ENCODE assay signal across 8 cellular contexts in the genomic region with DNA sequence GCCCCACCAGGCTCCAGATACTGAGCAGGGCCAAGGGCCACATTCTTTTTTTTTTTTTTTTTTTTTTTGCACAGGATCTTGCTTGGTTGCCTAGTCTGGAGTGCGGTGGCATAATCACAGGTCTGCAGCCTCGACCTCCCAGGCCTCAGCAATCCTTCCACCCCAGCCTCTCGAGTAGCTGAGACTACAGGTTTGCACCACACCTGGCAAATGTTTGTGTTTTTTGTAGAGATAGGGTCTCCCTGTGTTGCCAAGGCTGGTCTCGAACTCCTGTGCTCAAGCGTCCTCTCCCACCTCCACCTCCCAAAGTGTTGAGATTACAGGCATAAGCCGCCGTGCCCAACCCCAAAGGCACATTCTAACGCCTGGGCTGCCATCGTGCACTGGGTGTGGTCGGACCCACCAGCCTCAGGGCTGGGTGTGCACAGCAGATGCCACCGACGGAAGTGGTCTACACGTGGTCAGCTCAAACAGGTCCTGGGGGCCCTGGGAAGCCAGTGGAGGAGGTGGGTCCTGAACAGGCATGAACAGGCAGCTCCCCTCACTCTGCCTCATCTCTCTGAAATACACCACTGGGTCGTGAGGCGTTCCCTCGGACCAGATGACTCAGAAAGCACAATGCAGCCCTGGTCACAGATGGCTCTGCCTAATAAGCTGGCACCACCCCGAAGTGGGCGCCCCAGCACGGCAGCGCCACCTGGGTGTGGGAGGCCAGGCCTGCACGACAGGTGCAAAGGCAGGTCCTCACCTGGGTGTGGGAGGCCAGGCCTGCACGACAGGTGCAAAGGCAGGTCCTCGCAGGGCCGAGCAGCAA. TPM values are rescaled to one million over a fixed set of nuclear protein-coding genes. Genes with fewer than 3 reads are reported as not detected.
DNase-seq lines count a peak whose midpoint lies in the region; ATAC-seq, FAIRE-seq and TF ChIP-seq lines count a peak whose summit lies in the region.

No MANE protein-coding gene starts in this region.

- H3K4me1 ChIP-seq in A549 = peaks cover 8% of the 10 kb centered on the region; the same call in 2 of the 3 replicates
- peaks cover 4% of the 10 kb centered on the region; the same call in 1 of the 2 replicates for H3K4me1 ChIP-seq in GM23248 (ENCODE audit: insufficient read depth)
- H3K4me1 ChIP-seq in lower lobe of right lung = peaks cover 10% of the 10 kb centered on the region
- peaks cover 20% of the 10 kb centered on the region for H3K4me1 ChIP-seq in suprapubic skin

- TF ChIP-seq RAD21 in A549 (conservative IDR thresholded peaks at IDR 0.05 in 1 of 2, IDR thresholded peaks at IDR 0.05 in 1 of 2) = no peak

- CTCF ChIA-PET in A549 (lab: Yijun Ruan, JAX) = interaction anchor here (0.6 to 9.4 kb wide), 14 partner anchors 9 to 227 kb away, joined by 3 to 75 read pairs (median 4); no protein-coding TSS in a partner anchor

- WGBS in A549 (ENCODE audit: missing lambda C conversion rate) = 53% methylated on average over 21 of the region's 24 CpGs
- 29 to 32% methylated on average over 24 of the region's 24 CpGs for WGBS in GM23248 (ENCODE audit: low coverage in 1 of 2, low lambda C conversion rate in 2 of 2, missing lambda C conversion rate in 2 of 2), 2 experiments
- WGBS in suprapubic skin = 41% methylated on average over 18 of the region's 24 CpGs

- POLR2A ChIA-PET in A549 (lab: Yijun Ruan, JAX) = no interaction called here

- no peak for TF ChIP-seq EP300 in A549 (IDR thresholded peaks at IDR 0.05)
- no peak for TF ChIP-seq EP300 in suprapubic skin (IDR thresholded peaks at IDR 0.05)

- no peak for TF ChIP-seq POLR2A in A549 (IDR thresholded peaks at IDR 0.05; ENCODE audit: low read length)
- no peak for TF ChIP-seq POLR2A in suprapubic skin (IDR thresholded peaks at IDR 0.05)

- H3K4me3 ChIP-seq in A549 (no peak overlapping the region), GM23248 (no peak overlapping the region), lower lobe of right lung (no peak overlapping the region), suprapubic skin (no peak overlapping the region)

- DNase-seq in A549 (ENCODE audit: low read depth in 1 of 2, low spot score in 1 of 2) (peak; percentile 38 to 64), GM23248 (peak; percentile 84), RCC 7860 (ENCODE audit: low spot score) (peak; percentile 19), lower lobe of right lung (peak; percentile 65), suprapubic skin (ENCODE audit: low spot score in 2 of 2) (peak; percentile 70 to 84)
- DNase-seq in activated naive CD4-positive, alpha-beta T cell treated with anti-CD3 and anti-CD28 coated beads, Interleukin-2, amount 50 U/mL, for 16 hours = peak; percentile 53

- peak overlapping the region in 1 of 2 experiments; percentile 6; a peak in 1 of 6 replicates for H3K27ac ChIP-seq in A549
- H3K27ac ChIP-seq in GM23248 = no peak overlapping the region
- H3K27ac ChIP-seq in lower lobe of right lung = no peak overlapping the region
- peak overlapping the region; percentile 34 for H3K27ac ChIP-seq in suprapubic skin

- FAIRE-seq in A549 (lab: Jason Lieb, UNC) (no peak), RCC 7860 (lab: Jason Lieb, UNC) (no peak)

- intact Hi-C loops in lower lobe of right lung (cut with DNase I) = no loop called here

- H3K36me3 ChIP-seq in GM23248 (ENCODE audit: low read depth) = no peaks in the 10 kb centered on the region
- no peaks in the 10 kb centered on the region for H3K36me3 ChIP-seq in lower lobe of right lung
- H3K36me3 ChIP-seq in suprapubic skin = no peaks in the 10 kb centered on the region

- H3K27me3 ChIP-seq in GM23248 (replicated peaks; ENCODE audit: insufficient read depth) (peaks cover 13% of the 10 kb centered on the region), lower lobe of right lung (ENCODE audit: low read depth) (peaks cover 39% of the 10 kb centered on the region), suprapubic skin (peaks cover 59% of the 10 kb centered on the region)

- no peak overlapping the region for H3K4me2 ChIP-seq in A549
- no peak overlapping the region for H3K4me2 ChIP-seq in GM23248 (ENCODE audit: unreplicated experiment)

- peak; percentile 18; the same call in 1 of the 3 replicates for TF ChIP-seq CTCF in A549 (IDR thresholded peaks at IDR 0.05)
- TF ChIP-seq CTCF in lower lobe of right lung (IDR thresholded peaks at IDR 0.05) = peak; percentile 37
- peak; percentile 45 to 75 for TF ChIP-seq CTCF in suprapubic skin (IDR thresholded peaks at IDR 0.05)

- H3K9me3 ChIP-seq in A549 = peaks cover 16% of the 10 kb centered on the region; the same call in 2 of the 3 replicates
- no peaks in the 10 kb centered on the region for H3K9me3 ChIP-seq in GM23248 (ENCODE audit: low read depth)
- no peaks in the 10 kb centered on the region for H3K9me3 ChIP-seq in lower lobe of right lung
- no peaks in the 10 kb centered on the region for H3K9me3 ChIP-seq in suprapubic skin

- no peaks in the 10 kb centered on the region for H3F3A ChIP-seq in GM23248 (ENCODE audit: insufficient read depth)

- ATAC-seq in A549 (peak; percentile 22 to 48; a peak in 3 of 6 replicates), lower lobe of right lung (peak; percentile 77 to 85), GM18858 (IDR thresholded peaks at IDR 0.05; ENCODE audit: unreplicated experiment) (no peak), HG03139 (IDR thresholded peaks at IDR 0.05; ENCODE audit: unreplicated experiment) (no peak)

- in situ Hi-C loops in GM23248 (cut with MboI) = no loop called here

- no peaks in the 10 kb centered on the region for H3K9me2 ChIP-seq in GM23248 (ENCODE audit: insufficient read depth)

- no peaks in the 10 kb centered on the region for H4K20me1 ChIP-seq in GM23248 (ENCODE audit: insufficient read depth)

- H3K9ac ChIP-seq in GM23248 = no peak overlapping the region

- H2AFZ ChIP-seq in GM23248 = no peak overlapping the region

- H3K79me2 ChIP-seq in GM23248 (ENCODE audit: insufficient read depth) = no peaks in the 10 kb centered on the region

TF ChIP-seq in A549, 52 proteins besides CTCF, POLR2A, EP300 and RAD21 (continues in another document):
- TF ChIP-seq RNF2 (IDR thresholded peaks at IDR 0.05; ENCODE audit: borderline replicate concordance, low read depth) (no peak), ZC3H11A (IDR thresholded peaks at IDR 0.05) (no peak), RARB (CRISPR knock-in tag; IDR thresholded peaks at IDR 0.05) (no peak), SMC3 (IDR thresholded peaks at IDR 0.05) (no peak)

RNA-seq across cellular contexts. Expression of gene B4GALNT4, which starts 5.1 kb away (rescaled TPM):
- 5.1 and 5.3 TPM in 2 replicates for polyA plus RNA-seq in A549 (2011; rRNA removed)
- polyA plus RNA-seq in A549 (2012; cell fraction: cytosol; rRNA removed) = 27.5 and 33.3 TPM in 2 replicates
- 143 and 178 TPM in 2 replicates for polyA plus RNA-seq in A549 (2012; cell fraction: nucleus; rRNA removed)
- polyA plus RNA-seq in A549 (2017; fragmentation: RNase III; extraction: RNeasy Plus Mini Kit Qiagen cat#74134 plus additional on column Dnase treatment) = 20.4 to 28.0 TPM (median 27.5 TPM) in 3 replicates
- 2.2 and 2.6 TPM in 2 replicates for polyA minus RNA-seq in A549 (2011; rRNA and poly(A)+ RNA removed)
- total RNA-seq in GM23248 (2014; rRNA removed; shearing (Covaris generic)) = 16.5 and 24.7 TPM in 2 replicates
- 1.9 and 2.3 TPM in 2 replicates for polyA plus RNA-seq in GM23248 (2016; fragmentation: Nextera tagmentation; extraction: Ambion mirVana)
- 0.38 TPM for total RNA-seq in lower lobe of right lung
- 1 to 10 TPM; 1.2 to 3.0 (median 1.6) TPM for total RNA-seq in suprapubic skin

RNA-seq across cellular contexts. Expression of gene PKP3, which starts 29.9 kb away (rescaled TPM):
- 12.1 and 13.9 TPM in 2 replicates for polyA plus RNA-seq in A549 (2011; rRNA removed)
- 29.6 and 41.7 TPM in 2 replicates for polyA plus RNA-seq in A549 (2012; cell fraction: cytosol; rRNA removed)
- polyA plus RNA-seq in A549 (2012; cell fraction: nucleus; rRNA removed) = 51.5 and 77.9 TPM in 2 replicates
- polyA plus RNA-seq in A549 (2017; fragmentation: RNase III; extraction: RNeasy Plus Mini Kit Qiagen cat#74134 plus additional on column Dnase treatment) = 22.3 to 25.9 TPM (median 23.4 TPM) in 3 replicates
- 21.8 and 27.1 TPM in 2 replicates for polyA minus RNA-seq in A549 (2011; rRNA and poly(A)+ RNA removed)
- 1.2 and 4.9 TPM in 2 replicates for total RNA-seq in GM23248 (2014; rRNA removed; shearing (Covaris generic))
- 2.2 and 2.4 TPM in 2 replicates for polyA plus RNA-seq in GM23248 (2016; fragmentation: Nextera tagmentation; extraction: Ambion mirVana)
- total RNA-seq in lower lobe of right lung = 23.1 TPM
- total RNA-seq in suprapubic skin = 100 to 1,000 TPM; 318 to 486 (median 428) TPM

RNA-seq across cellular contexts. Expression of gene IFITM3, which starts 43.5 kb away (rescaled TPM):
- polyA plus RNA-seq in A549 (2011; rRNA removed) (8.6 and 10.8 TPM in 2 replicates), A549 (2017; fragmentation: RNase III; extraction: RNeasy Plus Mini Kit Qiagen cat#74134 plus additional on column Dnase treatment) (8.3 to 13.5 TPM (median 11.3 TPM) in 3 replicates), GM23248 (2016; fragmentation: Nextera tagmentation; extraction: Ambion mirVana) (1,892 and 1,917 TPM in 2 replicates)
- polyA plus RNA-seq in A549 (2012; cell fraction: cytosol; rRNA removed) = 8.4 and 9.0 TPM in 2 replicates
- 5.0 and 5.5 TPM in 2 replicates for polyA plus RNA-seq in A549 (2012; cell fraction: nucleus; rRNA removed)
- 15.9 and 20.7 TPM in 2 replicates for polyA minus RNA-seq in A549 (2011; rRNA and poly(A)+ RNA removed)
- total RNA-seq in GM23248 (2014; rRNA removed; shearing (Covaris generic)) = 62.5 and 158 TPM in 2 replicates
- total RNA-seq in lower lobe of right lung (767 TPM), suprapubic skin (100 to 1,000 TPM in 2 of 4 donors, 10 to 100 TPM in 2; 69.6 to 160 (median 110) TPM)

RNA-seq across cellular contexts. Expression of gene IFITM1, which starts 50.3 kb away (rescaled TPM):
- polyA plus RNA-seq in A549 (2011; rRNA removed) (1.7 and 2.4 TPM in 2 replicates), A549 (2017; fragmentation: RNase III; extraction: RNeasy Plus Mini Kit Qiagen cat#74134 plus additional on column Dnase treatment) (0.14 to 0.16 TPM in 2 of 3 replicates, not detected in the other), GM23248 (2016; fragmentation: Nextera tagmentation; extraction: Ambion mirVana) (180 and 187 TPM in 2 replicates)
- polyA plus RNA-seq in A549 (2012; cell fraction: cytosol; rRNA removed) = 0.41 and 0.44 TPM in 2 replicates
- polyA plus RNA-seq in A549 (2012; cell fraction: nucleus; rRNA removed) = 0.21 and 0.22 TPM in 2 replicates
- polyA minus RNA-seq in A549 (2011; rRNA and poly(A)+ RNA removed) = 1.6 and 2.0 TPM in 2 replicates
- 72.7 and 77.3 TPM in 2 replicates for total RNA-seq in GM23248 (2014; rRNA removed; shearing (Covaris generic))
- total RNA-seq in lower lobe of right lung (128 TPM), suprapubic skin (100 to 1,000 TPM in 1 of 4 donors, 10 to 100 TPM in 3; 50.7 to 128 (median 67.6) TPM)

RNA-seq across cellular contexts. Expression of gene SIGIRR, which starts 50.6 kb away (rescaled TPM):
- polyA plus RNA-seq in A549 (2011; rRNA removed) = 27.7 and 27.8 TPM in 2 replicates
- 72.5 and 84.6 TPM in 2 replicates for polyA plus RNA-seq in A549 (2012; cell fraction: cytosol; rRNA removed)
- polyA plus RNA-seq in A549 (2012; cell fraction: nucleus; rRNA removed) = 85.6 and 86.4 TPM in 2 replicates
- 56.6 to 66.4 TPM (median 58.6 TPM) in 3 replicates for polyA plus RNA-seq in A549 (2017; fragmentation: RNase III; extraction: RNeasy Plus Mini Kit Qiagen cat#74134 plus additional on column Dnase treatment)
- polyA minus RNA-seq in A549 (2011; rRNA and poly(A)+ RNA removed) = 5.3 and 13.2 TPM in 2 replicates
- total RNA-seq in GM23248 (2014; rRNA removed; shearing (Covaris generic)) = 17.7 and 28.3 TPM in 2 replicates
- polyA plus RNA-seq in GM23248 (2016; fragmentation: Nextera tagmentation; extraction: Ambion mirVana) = 59.5 and 61.1 TPM in 2 replicates
- total RNA-seq in lower lobe of right lung = 91.8 TPM
- total RNA-seq in suprapubic skin = 10 to 100 TPM; 14.2 to 26.0 (median 16.5) TPM

Comparison
In these comparisons a context has a peak if more than half of its experiments do, and no peak if none do; other contexts are left out.
1. ATAC-seq: peak in A549 (2 of 2) and lower lobe of right lung (2 of 2); none in GM18858 (single experiment) and HG03139 (single experiment).
2. DNase-seq: peak in every context shown above with its lines; median percentile 84 in GM23248; 77 in suprapubic skin; 65 in lower lobe of right lung; 53 in activated naive CD4-positive, alpha-beta T cell treated with anti-CD3 and anti-CD28 coated beads, Interleukin-2, amount 50 U/mL, for 16 hours; 51 in A549; 19 in RCC 7860.
3. RNA of gene PKP3, which starts 29.9 kb away (total RNA-seq): 318 to 486 TPM in suprapubic skin; 23.1 TPM in lower lobe of right lung (single experiment) and 1.2 to 4.9 TPM in GM23248; every median in the first group is over 10 times any median in the second.
4. Peak in every context shown above with its lines, with median percentiles within 50 percentile points of each other: CTCF ChIP-seq.